In genomic region chr14:40762177-40762576, GRCh38 we compare ENCODE assay signal across 8 cellular contexts.
"Had no signal": no experiment of that assay in that cellular context is flagged by ENCODE, and none has a peak within 500 bp of the region (broad histone marks: within the 10 kb centered on the region; RNA-seq: fewer than 3 reads in every experiment).

No MANE protein-coding gene starts in this region.

- DNase-seq: GM23248, GOT3, H7, IMR-90, Karpas-422, KBM-7 had no signal

- H3K4me3 ChIP-seq: GM23248, HAP-1 had no signal

- H3K36me3 ChIP-seq: HAP-1 had no signal

- H3K4me2 ChIP-seq: KMS-11 had no signal

- H3K9ac ChIP-seq: GM23248, KMS-11 had no signal

- H3K9me3 ChIP-seq: HAP-1 had no signal

- H3K27ac ChIP-seq: GM23248, KMS-11 had no signal

- H2AFZ ChIP-seq: GM23248 had no signal
